8 cellular contexts compared by ENCODE assay signal in genomic region chr22:29267858-29268510, GRCh38. TPM values are rescaled to one million over a fixed set of nuclear protein-coding genes. Genes with fewer than 3 reads are reported as not detected.
DNase-seq lines count a peak whose midpoint lies in the region; ATAC-seq and TF ChIP-seq lines count a peak whose summit lies in the region.

EWSR1 (plus strand) TSS chr22:29268268; CDS start chr22:29268337, 69 bp downstream.
RHBDD3 (minus strand) TSS chr22:29267981; CDS start chr22:29265626, 2,355 bp downstream.

- TF ChIP-seq CTCF in GM13977 (IDR thresholded peaks at IDR 0.05; ENCODE audit: extremely low read depth, insufficient read depth, missing control alignments) (no peak), upper lobe of left lung (IDR thresholded peaks at IDR 0.05) (peak in 2 of 6 experiments; percentile 12 to 41)

- peak; percentile 97 for DNase-seq in GM13977 (ENCODE audit: low spot score)
- peak; percentile 68 for DNase-seq in NCI-H1694 (lab: John Stamatoyannopoulos, UW)
- peak; percentile 97 for DNase-seq in amniotic epithelial cell (ENCODE audit: low read depth)
- DNase-seq in left cardiac atrium = peak; percentile 97
- DNase-seq in posterior vena cava (ENCODE audit: low spot score) = peak; percentile 99
- DNase-seq in upper lobe of left lung = peak; percentile 96 to 99

- no peaks in the 10 kb centered on the region for H3K9me3 ChIP-seq in upper lobe of left lung

- H3K4me3 ChIP-seq in upper lobe of left lung = peak within 1 kb of the TSS; percentile 77 to 97 (median 84)

- WGBS in upper lobe of left lung, 2 donors = 0% methylated on average over 50 to 61 of the region's 67 CpGs

- peak in 1 of 4 donors; percentile 18 for TF ChIP-seq EP300 in upper lobe of left lung (IDR thresholded peaks at IDR 0.05)

- ATAC-seq in HG02884 (IDR thresholded peaks at IDR 0.05; ENCODE audit: unreplicated experiment) (peak; percentile 50), left cardiac atrium (peak; percentile 93 to 95), upper lobe of left lung (ENCODE audit: low FRiP score in 2 of 2) (peak; percentile 96)

- intact Hi-C loops in T-helper 1 cell treated with Interleukin-12 subunit alpha and Interleukin-12 subunit beta and Interleukin-4 antibody, amounts not matched to agents 30 ng/mL and 1 ng/mL, for 36 hours (cut with micrococcal nuclease) = loop anchor here (1.0 to 5.0 kb wide), 7 partner anchors 39 to 526 kb away; partner anchors contain the start of genes AP1B1, CCDC117, CHEK2 and GAS2L1
- intact Hi-C loops in left cardiac atrium (cut with DNase I) (no loop called here), posterior vena cava (cut with DNase I) (no loop called here)

- peaks cover 41 to 60% (median 52%) of the 10 kb centered on the region in 4 donors for H3K4me1 ChIP-seq in upper lobe of left lung

- peaks cover 3 to 45% (median 28%) of the 10 kb centered on the region in 4 donors for H3K36me3 ChIP-seq in upper lobe of left lung

- in situ Hi-C loops in GM13977 (cut with MboI; ENCODE audit: low pct_unique_long_range_greater_than_20kb, low sequenced_read_pairs, unreplicated experiment) = no loop called here

- H3K27ac ChIP-seq in upper lobe of left lung = peak within 1 kb of the TSS; percentile 99 to 100 (median 100)

- TF ChIP-seq POLR2A in upper lobe of left lung (IDR thresholded peaks at IDR 0.05) = peak in 3 of 4 donors; percentile 73 to 92 (median 92)

- no peaks in the 10 kb centered on the region for H3K27me3 ChIP-seq in upper lobe of left lung

RNA-seq across cellular contexts. Expression of gene EWSR1, which starts in this region (rescaled TPM):
- total RNA-seq in T-helper 1 cell treated with Interleukin-12 subunit alpha and Interleukin-12 subunit beta and Interleukin-4 antibody, amounts not matched to agents 30 ng/mL and 1 ng/mL, for 36 hours = 390 and 397 TPM in 2 replicates
- total RNA-seq in left cardiac atrium = 100 to 1,000 TPM; 109 to 175 TPM
- total RNA-seq in posterior vena cava = 100 to 1,000 TPM; 155 to 168 TPM
- 100 to 1,000 TPM; 156 to 293 (median 183) TPM for total RNA-seq in upper lobe of left lung

RNA-seq across cellular contexts. Expression of gene RHBDD3, which starts in this region (rescaled TPM):
- total RNA-seq in T-helper 1 cell treated with Interleukin-12 subunit alpha and Interleukin-12 subunit beta and Interleukin-4 antibody, amounts not matched to agents 30 ng/mL and 1 ng/mL, for 36 hours = 44.8 and 48.0 TPM in 2 replicates
- total RNA-seq in left cardiac atrium (10 to 100 TPM; 15.6 to 19.0 TPM), posterior vena cava (10 to 100 TPM; 11.8 to 17.6 TPM), upper lobe of left lung (10 to 100 TPM; 17.3 to 47.1 (median 27.9) TPM)

Comparison
In these comparisons a context has a peak if more than half of its experiments do, and no peak if none do; other contexts are left out.
1. Peak in every context shown above with its lines: DNase-seq, ATAC-seq, H3K4me3 ChIP-seq and H3K27ac ChIP-seq.